8 cellular contexts compared by ENCODE assay signal in the genomic region with DNA sequence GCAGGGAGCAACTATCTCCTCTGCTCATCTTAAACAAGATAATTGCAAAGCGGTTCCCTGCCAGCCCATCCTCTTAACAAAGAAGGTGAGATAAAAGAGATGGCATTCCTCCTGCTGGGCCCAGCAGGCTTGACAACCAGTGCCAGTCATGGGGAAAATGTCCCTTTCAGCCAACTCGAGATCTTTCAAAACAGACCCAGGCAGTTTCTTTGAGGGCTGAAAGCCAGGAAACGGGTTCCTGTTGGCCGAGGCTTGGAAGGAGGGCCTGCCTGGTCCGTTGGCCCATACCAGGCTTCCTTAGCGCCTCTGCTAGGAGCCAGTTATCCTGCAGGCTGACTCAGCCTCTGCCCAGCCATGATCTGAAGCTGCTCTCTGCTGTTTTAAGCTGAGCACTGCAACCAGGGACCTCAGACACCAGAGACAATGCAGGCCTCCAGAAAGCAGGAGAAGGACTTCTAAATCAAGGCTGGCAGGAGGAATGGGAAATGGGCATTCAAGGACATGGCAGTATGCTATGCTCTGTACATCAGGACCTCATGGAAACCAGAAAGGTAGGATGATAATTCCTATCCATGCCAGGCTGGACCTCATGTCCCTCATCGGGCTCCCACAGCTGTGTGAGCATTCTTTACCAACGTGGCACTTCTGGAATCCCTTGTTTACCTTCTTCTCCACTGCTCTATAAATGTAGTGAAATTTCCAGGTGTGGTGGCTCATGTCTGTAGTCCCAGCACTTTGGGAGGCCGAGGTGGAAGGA. TPM values are rescaled to one million over a fixed set of nuclear protein-coding genes. Genes with fewer than 3 reads are reported as not detected.
DNase-seq lines count a peak whose midpoint lies in the region; ATAC-seq lines count a peak whose summit lies in the region.

No MANE protein-coding gene starts in this region.

- no peak overlapping the region for H2AFZ ChIP-seq in trophoblast cell (ENCODE audit: insufficient read depth, low read length, poor library complexity)

- no peak overlapping the region for H2BK5ac ChIP-seq in trophoblast cell (ENCODE audit: low read depth, low read length, poor library complexity)

- POLR2A ChIA-PET in activated naive CD8-positive, alpha-beta T cell treated with anti-CD3 and anti-CD28 coated beads, Interleukin-2, amount 10 ng/mL, durations not matched to agents 7 days and 5 days (lab: Charles Lee): no interaction called here

- no peaks in the 10 kb centered on the region for H3K79me2 ChIP-seq in trophoblast cell (ENCODE audit: control insufficient read depth, insufficient read depth, low read length, poor library complexity)

- H3K9ac ChIP-seq in trophoblast cell (ENCODE audit: low read length): no peak overlapping the region

- H3K14ac ChIP-seq in trophoblast cell (ENCODE audit: low read length): no peak overlapping the region

- no peak overlapping the region for H2AK5ac ChIP-seq in trophoblast cell (ENCODE audit: low read length)

- H3K79me1 ChIP-seq in trophoblast cell (ENCODE audit: low read length): no peaks in the 10 kb centered on the region

- no peak overlapping the region for H3K27ac Mint-ChIP-seq in activated naive CD8-positive, alpha-beta T cell treated with anti-CD3 and anti-CD28 coated beads, Interleukin-2, amount 10 ng/mL, durations not matched to agents 7 days and 5 days
- no peak overlapping the region for H3K27ac Mint-ChIP-seq in activated naive CD8-positive, alpha-beta T cell treated with anti-CD3 and anti-CD28 coated beads, Interleukin-2, amount 50 U/mL, for 24 hours
- no peak overlapping the region for H3K27ac Mint-ChIP-seq in activated T-helper 1 cell treated with anti-CD3 and anti-CD28 coated beads, Interleukin-12 subunit alpha, Interleukin-12 subunit beta, Interleukin-2, Interleukin-4 antibody, amounts not matched to agents 30 ng/mL and 10 ng/mL and 1 ng/mL, durations not matched to agents 14 hours and 24 hours and 36 hours

- H3K4me1 Mint-ChIP-seq in activated naive CD8-positive, alpha-beta T cell treated with anti-CD3 and anti-CD28 coated beads, Interleukin-2, amount 10 ng/mL, durations not matched to agents 7 days and 5 days: no peaks in the 10 kb centered on the region
- H3K4me1 Mint-ChIP-seq in activated naive CD8-positive, alpha-beta T cell treated with anti-CD3 and anti-CD28 coated beads, Interleukin-2, amount 50 U/mL, for 24 hours: no peaks in the 10 kb centered on the region
- H3K4me1 Mint-ChIP-seq in activated T-helper 1 cell treated with anti-CD3 and anti-CD28 coated beads, Interleukin-12 subunit alpha, Interleukin-12 subunit beta, Interleukin-2, Interleukin-4 antibody, amounts not matched to agents 30 ng/mL and 10 ng/mL and 1 ng/mL, durations not matched to agents 14 hours and 24 hours and 36 hours (ENCODE audit: low read depth): no peaks in the 10 kb centered on the region

- H3K27me3 Mint-ChIP-seq in activated naive CD8-positive, alpha-beta T cell treated with anti-CD3 and anti-CD28 coated beads, Interleukin-2, amount 10 ng/mL, durations not matched to agents 7 days and 5 days: no peaks in the 10 kb centered on the region
- H3K27me3 Mint-ChIP-seq in activated naive CD8-positive, alpha-beta T cell treated with anti-CD3 and anti-CD28 coated beads, Interleukin-2, amount 50 U/mL, for 24 hours: no peaks in the 10 kb centered on the region
- H3K27me3 Mint-ChIP-seq in activated T-helper 1 cell treated with anti-CD3 and anti-CD28 coated beads, Interleukin-12 subunit alpha, Interleukin-12 subunit beta, Interleukin-2, Interleukin-4 antibody, amounts not matched to agents 30 ng/mL and 10 ng/mL and 1 ng/mL, durations not matched to agents 14 hours and 24 hours and 36 hours (ENCODE audit: insufficient read depth): no peaks in the 10 kb centered on the region

- no peak overlapping the region for H3K4ac ChIP-seq in trophoblast cell (ENCODE audit: low read depth, low read length)

- peak; percentile 33 for ATAC-seq in activated naive CD8-positive, alpha-beta T cell treated with anti-CD3 and anti-CD28 coated beads, Interleukin-2, amount 10 ng/mL, durations not matched to agents 7 days and 5 days (ENCODE audit: low read depth)
- no peak for ATAC-seq in activated naive CD8-positive, alpha-beta T cell treated with anti-CD3 and anti-CD28 coated beads, Interleukin-2, amount 50 U/mL, for 24 hours
- ATAC-seq in HG03378 (IDR thresholded peaks at IDR 0.05; ENCODE audit: unreplicated experiment): no peak

- H3K36me3 ChIP-seq in trophoblast cell (ENCODE audit: control insufficient read depth in 1 of 2, insufficient read depth in 2 of 2, low read length in 2 of 2): peaks cover 3 to 11% of the 10 kb centered on the region in 2 experiments

- intact Hi-C loops in activated T-helper 1 cell treated with anti-CD3 and anti-CD28 coated beads, Interleukin-12 subunit alpha, Interleukin-12 subunit beta, Interleukin-2, Interleukin-4 antibody, amounts not matched to agents 30 ng/mL and 10 ng/mL and 1 ng/mL, durations not matched to agents 14 hours and 24 hours and 36 hours (cut with micrococcal nuclease): no loop called here

- WGBS in trophoblast cell (ENCODE audit: extremely low coverage, insufficient coverage, insufficient read length): no CpG with 5 or more reads among the region's 9 CpGs

- H3K9me3 Mint-ChIP-seq in activated naive CD8-positive, alpha-beta T cell treated with anti-CD3 and anti-CD28 coated beads, Interleukin-2, amount 10 ng/mL, durations not matched to agents 7 days and 5 days: no peaks in the 10 kb centered on the region
- no peaks in the 10 kb centered on the region for H3K9me3 Mint-ChIP-seq in activated naive CD8-positive, alpha-beta T cell treated with anti-CD3 and anti-CD28 coated beads, Interleukin-2, amount 50 U/mL, for 24 hours
- H3K9me3 Mint-ChIP-seq in activated T-helper 1 cell treated with anti-CD3 and anti-CD28 coated beads, Interleukin-12 subunit alpha, Interleukin-12 subunit beta, Interleukin-2, Interleukin-4 antibody, amounts not matched to agents 30 ng/mL and 10 ng/mL and 1 ng/mL, durations not matched to agents 14 hours and 24 hours and 36 hours: no peaks in the 10 kb centered on the region

- no peak overlapping the region for H2BK12ac ChIP-seq in trophoblast cell (ENCODE audit: low read length)

- no peak overlapping the region for H3K18ac ChIP-seq in trophoblast cell (ENCODE audit: low read length)

- H3K4me3 ChIP-seq in trophoblast cell (ENCODE audit: low read depth, low read length): no peak overlapping the region

- no peak overlapping the region for H4K12ac ChIP-seq in trophoblast cell (ENCODE audit: low read depth, low read length)

- H3K4me3 Mint-ChIP-seq in activated naive CD8-positive, alpha-beta T cell treated with anti-CD3 and anti-CD28 coated beads, Interleukin-2, amount 10 ng/mL, durations not matched to agents 7 days and 5 days: no peak overlapping the region
- H3K4me3 Mint-ChIP-seq in activated naive CD8-positive, alpha-beta T cell treated with anti-CD3 and anti-CD28 coated beads, Interleukin-2, amount 50 U/mL, for 24 hours: no peak overlapping the region
- no peak overlapping the region for H3K4me3 Mint-ChIP-seq in activated T-helper 1 cell treated with anti-CD3 and anti-CD28 coated beads, Interleukin-12 subunit alpha, Interleukin-12 subunit beta, Interleukin-2, Interleukin-4 antibody, amounts not matched to agents 30 ng/mL and 10 ng/mL and 1 ng/mL, durations not matched to agents 14 hours and 24 hours and 36 hours

- no peak overlapping the region for H3K4me2 ChIP-seq in trophoblast cell (ENCODE audit: low read length)

- peaks cover 26% of the 10 kb centered on the region for H3K36me3 Mint-ChIP-seq in activated naive CD8-positive, alpha-beta T cell treated with anti-CD3 and anti-CD28 coated beads, Interleukin-2, amount 10 ng/mL, durations not matched to agents 7 days and 5 days
- H3K36me3 Mint-ChIP-seq in activated naive CD8-positive, alpha-beta T cell treated with anti-CD3 and anti-CD28 coated beads, Interleukin-2, amount 50 U/mL, for 24 hours (ENCODE audit: low read depth): peaks cover 33% of the 10 kb centered on the region
- peaks cover 41% of the 10 kb centered on the region for H3K36me3 Mint-ChIP-seq in activated T-helper 1 cell treated with anti-CD3 and anti-CD28 coated beads, Interleukin-12 subunit alpha, Interleukin-12 subunit beta, Interleukin-2, Interleukin-4 antibody, amounts not matched to agents 30 ng/mL and 10 ng/mL and 1 ng/mL, durations not matched to agents 14 hours and 24 hours and 36 hours (ENCODE audit: low read depth)

- no peak overlapping the region for H3K23ac ChIP-seq in trophoblast cell (ENCODE audit: low read length)

- no peaks in the 10 kb centered on the region for H3K4me1 ChIP-seq in trophoblast cell (ENCODE audit: control insufficient read depth in 1 of 2, insufficient read depth in 2 of 2, low read length in 2 of 2)

- DNase-seq in activated naive CD8-positive, alpha-beta T cell treated with anti-CD3 and anti-CD28 coated beads, Interleukin-2, amount 10 ng/mL, durations not matched to agents 7 days and 5 days: no peak
- DNase-seq in activated naive CD8-positive, alpha-beta T cell treated with anti-CD3 and anti-CD28 coated beads, Interleukin-2, amount 50 U/mL, for 24 hours: no peak
- DNase-seq in SK-N-DZ (ENCODE audit: low spot score) (peak; percentile 71), glomerular endothelial cell (ENCODE audit: extremely low read depth, low read depth, low spot score) (peak; percentile 51), trophoblast cell (peak; percentile 54 to 69), NCI-H526 treated with DMSO at 0.1 percent for 48 hours (lab: John Stamatoyannopoulos, UW) (no peak)
- no peak for DNase-seq in activated T-helper 1 cell treated with anti-CD3 and anti-CD28 coated beads, Interleukin-12 subunit alpha, Interleukin-12 subunit beta, Interleukin-2, Interleukin-4 antibody, amounts not matched to agents 30 ng/mL and 10 ng/mL and 1 ng/mL, durations not matched to agents 14 hours and 24 hours and 36 hours (ENCODE audit: low spot score)

- no peak overlapping the region for H3K27ac ChIP-seq in trophoblast cell (ENCODE audit: low read depth, low read length)

- H3K9me3 ChIP-seq in trophoblast cell (ENCODE audit: insufficient read depth, low read depth, low read length): no peaks in the 10 kb centered on the region

- no peak overlapping the region for H2BK120ac ChIP-seq in trophoblast cell (ENCODE audit: insufficient read depth, low read length, poor library complexity)

- no peak overlapping the region for H4K91ac ChIP-seq in trophoblast cell (ENCODE audit: low read depth, low read length)

- H3K27me3 ChIP-seq in trophoblast cell (ENCODE audit: insufficient read depth, low read length): no peaks in the 10 kb centered on the region

- no peak overlapping the region for H4K8ac ChIP-seq in trophoblast cell (ENCODE audit: low read depth, low read length)

RNA-seq across cellular contexts. Expression of a gene that starts 42.4 kb away (rescaled TPM):
- 1 to 10 TPM in 1 of 2 experiments, under 1 TPM in 1; 0.77 to 1.6 TPM for total RNA-seq in activated naive CD8-positive, alpha-beta T cell treated with anti-CD3 and anti-CD28 coated beads, Interleukin-2, amount 10 ng/mL, durations not matched to agents 7 days and 5 days
- polyA plus RNA-seq in SK-N-DZ (2014; cell fraction: cytosol; rRNA removed): not detected in 2 replicates
- polyA plus RNA-seq in SK-N-DZ (2014; cell fraction: nucleus; rRNA removed): not detected in 2 replicates
- 3.0 and 3.8 TPM in 2 replicates for total RNA-seq in glomerular endothelial cell
- 0.82 and 1.1 TPM in 2 replicates for polyA plus RNA-seq in trophoblast cell (2013)
- 3.4 and 4.5 TPM in 2 replicates for total RNA-seq in activated T-helper 1 cell treated with anti-CD3 and anti-CD28 coated beads, Interleukin-12 subunit alpha, Interleukin-12 subunit beta, Interleukin-2, Interleukin-4 antibody, amounts not matched to agents 30 ng/mL and 10 ng/mL and 1 ng/mL, durations not matched to agents 14 hours and 24 hours and 36 hours

RNA-seq across cellular contexts. Expression of a gene that starts 52.9 kb away (rescaled TPM):
- total RNA-seq in activated naive CD8-positive, alpha-beta T cell treated with anti-CD3 and anti-CD28 coated beads, Interleukin-2, amount 10 ng/mL, durations not matched to agents 7 days and 5 days: 100 to 1,000 TPM; 371 to 372 TPM
- 51.3 and 55.2 TPM in 2 replicates for polyA plus RNA-seq in SK-N-DZ (2014; cell fraction: cytosol; rRNA removed)
- 42.2 and 42.5 TPM in 2 replicates for polyA plus RNA-seq in SK-N-DZ (2014; cell fraction: nucleus; rRNA removed)
- total RNA-seq in glomerular endothelial cell: 382 and 455 TPM in 2 replicates
- polyA plus RNA-seq in trophoblast cell (2013): 349 and 360 TPM in 2 replicates
- 449 and 453 TPM in 2 replicates for total RNA-seq in activated T-helper 1 cell treated with anti-CD3 and anti-CD28 coated beads, Interleukin-12 subunit alpha, Interleukin-12 subunit beta, Interleukin-2, Interleukin-4 antibody, amounts not matched to agents 30 ng/mL and 10 ng/mL and 1 ng/mL, durations not matched to agents 14 hours and 24 hours and 36 hours

Comparison
In these comparisons a context has a peak if more than half of its experiments do, and no peak if none do; other contexts are left out.
1. DNase-seq: peak in SK-N-DZ (single experiment), glomerular endothelial cell (single experiment) and trophoblast cell (2 of 2); none in activated naive CD8-positive, alpha-beta T cell treated with anti-CD3 and anti-CD28 coated beads, Interleukin-2, amount 10 ng/mL, durations not matched to agents 7 days and 5 days (single experiment), activated naive CD8-positive, alpha-beta T cell treated with anti-CD3 and anti-CD28 coated beads, Interleukin-2, amount 50 U/mL, for 24 hours (single experiment), NCI-H526 treated with DMSO at 0.1 percent for 48 hours (single experiment) and activated T-helper 1 cell treated with anti-CD3 and anti-CD28 coated beads, Interleukin-12 subunit alpha, Interleukin-12 subunit beta, Interleukin-2, Interleukin-4 antibody, amounts not matched to agents 30 ng/mL and 10 ng/mL and 1 ng/mL, durations not matched to agents 14 hours and 24 hours and 36 hours (single experiment).